ENCODE assay signal across 1 cellular context in genomic region chr10:79380125-79380917, GRCh38.
TF ChIP-seq lines count a peak whose summit lies in the region.

No MANE protein-coding gene starts in this region.

TF ChIP-seq in GM23338, 12 proteins besides CTCF, POLR2A, EP300 and RAD21 (continued from another document):
- TF ChIP-seq ZNF331 (CRISPR knock-in tag; IDR thresholded peaks at IDR 0.05; ENCODE audit: low read depth) (no peak), EZH2phosphoT487 (IDR thresholded peaks at IDR 0.05; ENCODE audit: unreplicated experiment) (no peak), STAT1 (IDR thresholded peaks at IDR 0.05; ENCODE audit: unreplicated experiment) (no peak)
